In the genomic region with DNA sequence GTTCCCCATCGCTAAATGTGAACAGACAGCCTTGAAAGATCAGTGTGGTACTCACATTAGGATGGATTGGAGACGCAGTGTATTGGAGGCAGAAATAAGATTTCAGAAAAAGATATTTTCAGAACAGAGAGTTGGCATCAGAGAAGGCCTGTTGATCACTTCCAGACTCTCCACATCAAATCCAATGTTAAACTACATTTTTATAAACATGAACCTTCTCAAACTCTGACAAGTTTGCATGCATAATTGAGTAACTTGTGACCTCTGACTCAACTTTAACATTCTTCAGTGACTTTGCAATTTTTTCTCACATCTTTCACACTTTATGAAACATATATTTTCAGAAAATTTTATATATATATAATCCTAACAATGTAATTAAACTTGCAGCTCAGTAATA, we compare ENCODE assay signal across 19 cellular contexts.
DNase-seq lines count a peak whose midpoint lies in the region; ATAC-seq and TF ChIP-seq lines count a peak whose summit lies in the region.
"Had no signal": no experiment of that assay in that cellular context is flagged by ENCODE, and none has a peak within 500 bp of the region (broad histone marks: within the 10 kb centered on the region; RNA-seq: fewer than 3 reads in every experiment).

No MANE protein-coding gene starts in this region.

- H3K9me3 Mint-ChIP-seq in natural killer cell treated with Interleukin-12 subunit alpha and Interleukin-12 subunit beta and Interleukin-15 and Interleukin-18, amount 100 ng/mL, for 72 hours: peaks cover under 1% of the 10 kb centered on the region

- H3K9me3 ChIP-seq in subcutaneous abdominal adipose tissue (ENCODE audit: control insufficient read depth in 5 of 5, low read length in 5 of 5): peaks cover 0 to 5% (median 0%) of the 10 kb centered on the region in 5 donors
- H3K9me3 ChIP-seq: BLaER1 treated with 17β-estradiol and CSF1 and Interleukin-3, amounts not matched to agents 10 nM and 100 nM; Peyer's patch had no signal

- TF ChIP-seq CTCF in cardiac fibroblast (IDR thresholded peaks at IDR 0.05; ENCODE audit: low read depth, low read length) (no peak), fibroblast of pulmonary artery (IDR thresholded peaks at IDR 0.05; ENCODE audit: low read length, missing control alignments) (no peak)

- no peaks in the 10 kb centered on the region for H3K36me3 Mint-ChIP-seq in natural killer cell treated with Interleukin-12 subunit alpha and Interleukin-12 subunit beta and Interleukin-15 and Interleukin-18, amount 100 ng/mL, for 72 hours
- H3K36me3 Mint-ChIP-seq: CD4-positive, alpha-beta memory T cell had no signal

- H3K36me3 ChIP-seq in subcutaneous abdominal adipose tissue (ENCODE audit: control insufficient read depth in 5 of 5, insufficient read depth in 5 of 5, low read length in 5 of 5): no peaks in the 10 kb centered on the region
- H3K36me3 ChIP-seq: BLaER1 treated with 17β-estradiol and CSF1 and Interleukin-3, amounts not matched to agents 10 nM and 100 nM; Peyer's patch; SJCRH30 had no signal

- H3K4me1 Mint-ChIP-seq in natural killer cell treated with Interleukin-12 subunit alpha and Interleukin-12 subunit beta and Interleukin-15 and Interleukin-18, amount 100 ng/mL, for 72 hours (ENCODE audit: low read depth in 2 of 2): no peaks in the 10 kb centered on the region
- H3K4me1 Mint-ChIP-seq: CD4-positive, alpha-beta memory T cell had no signal

- no peak overlapping the region for H3K9ac ChIP-seq in subcutaneous abdominal adipose tissue (ENCODE audit: low read length in 5 of 5)
- H3K9ac ChIP-seq: BLaER1 treated with 17β-estradiol and CSF1 and Interleukin-3, amounts not matched to agents 10 nM and 100 nM had no signal

- ATAC-seq in natural killer cell treated with Interleukin-12 subunit alpha and Interleukin-12 subunit beta and Interleukin-15 and Interleukin-18, amount 100 ng/mL, for 72 hours: no peak

- H3K27ac ChIP-seq in subcutaneous abdominal adipose tissue (ENCODE audit: low read depth, low read length): peak overlapping the region; percentile 26
- H3K27ac ChIP-seq: BLaER1 treated with 17β-estradiol and CSF1 and Interleukin-3, amounts not matched to agents 10 nM and 100 nM; Peyer's patch; SJCRH30 had no signal

- no peaks in the 10 kb centered on the region for H3K27me3 ChIP-seq in subcutaneous abdominal adipose tissue (ENCODE audit: control insufficient read depth in 5 of 5, insufficient read depth in 4 of 5, low read length in 5 of 5)
- H3K27me3 ChIP-seq: BLaER1 treated with 17β-estradiol and CSF1 and Interleukin-3, amounts not matched to agents 10 nM and 100 nM; Peyer's patch; SJCRH30 had no signal

- no peak overlapping the region for H3K4me3 Mint-ChIP-seq in natural killer cell treated with Interleukin-12 subunit alpha and Interleukin-12 subunit beta and Interleukin-15 and Interleukin-18, amount 100 ng/mL, for 72 hours
- H3K4me3 Mint-ChIP-seq: CD4-positive, alpha-beta memory T cell had no signal

- H3K4me3 ChIP-seq in cardiac fibroblast (replicated peaks in 1 of 2; ENCODE audit: low read depth in 2 of 2, low read length in 2 of 2): no peak overlapping the region
- no peak overlapping the region for H3K4me3 ChIP-seq in fibroblast of pulmonary artery (replicated peaks; ENCODE audit: low read depth, low read length)
- peak overlapping the region in 1 of 5 donors; percentile 38 for H3K4me3 ChIP-seq in subcutaneous abdominal adipose tissue (ENCODE audit: low read depth in 1 of 5, low read length in 5 of 5)
- H3K4me3 ChIP-seq: BLaER1 treated with 17β-estradiol and CSF1 and Interleukin-3, amounts not matched to agents 10 nM and 100 nM; Peyer's patch; SJCRH30 had no signal

- peak; percentile 30 for DNase-seq in GM04504 (ENCODE audit: low read depth)
- peak; percentile 5 to 10 for DNase-seq in cardiac fibroblast (ENCODE audit: low read depth in 2 of 2)
- DNase-seq in fibroblast of pulmonary artery (ENCODE audit: low read depth): peak; percentile 13
- no peak for DNase-seq in natural killer cell treated with Interleukin-12 subunit alpha and Interleukin-12 subunit beta and Interleukin-15 and Interleukin-18, amount 100 ng/mL, for 72 hours (ENCODE audit: low spot score)
- DNase-seq in cerebellar nuclear complex (lab: John Stamatoyannopoulos, UW): no peak
- DNase-seq in RPMI8226: no peak
- DNase-seq: Calu3; CD4-positive, alpha-beta memory T cell; DMS53; IMR-90; NCI-H1694 treated with DMSO at 0.1 percent for 48 hours; NCI-H2081 treated with DMSO at 0.1 percent for 48 hours; NCI-H2171 treated with DMSO at 0.1 percent for 48 hours; NCI-H524 treated with DMSO at 0.1 percent for 48 hours; NCI-H82; Peyer's patch; SJCRH30 had no signal

- peaks cover 0 to 37% (median 6%) of the 10 kb centered on the region in 5 donors for H3K4me1 ChIP-seq in subcutaneous abdominal adipose tissue (ENCODE audit: control insufficient read depth in 5 of 5, insufficient read depth in 5 of 5, low read length in 5 of 5)
- H3K4me1 ChIP-seq: BLaER1 treated with 17β-estradiol and CSF1 and Interleukin-3, amounts not matched to agents 10 nM and 100 nM; Peyer's patch had no signal

- H3K27me3 Mint-ChIP-seq in natural killer cell treated with Interleukin-12 subunit alpha and Interleukin-12 subunit beta and Interleukin-15 and Interleukin-18, amount 100 ng/mL, for 72 hours: no peaks in the 10 kb centered on the region
- H3K27me3 Mint-ChIP-seq: CD4-positive, alpha-beta memory T cell had no signal

- no peak overlapping the region for H3K27ac Mint-ChIP-seq in natural killer cell treated with Interleukin-12 subunit alpha and Interleukin-12 subunit beta and Interleukin-15 and Interleukin-18, amount 100 ng/mL, for 72 hours
- H3K27ac Mint-ChIP-seq: CD4-positive, alpha-beta memory T cell had no signal

Comparison
In these comparisons a context has a peak if more than half of its experiments do, and no peak if none do; other contexts are left out.
1. DNase-seq: peak in GM04504 (single experiment), cardiac fibroblast (2 of 2) and fibroblast of pulmonary artery (single experiment); none in natural killer cell treated with Interleukin-12 subunit alpha and Interleukin-12 subunit beta and Interleukin-15 and Interleukin-18, amount 100 ng/mL, for 72 hours (single experiment), cerebellar nuclear complex (0 of 2) and RPMI8226 (single experiment).